In genomic region chr12:56266634-56267442, GRCh38 we compare ENCODE assay signal across 8 cellular contexts. TPM values are rescaled to one million over a fixed set of nuclear protein-coding genes. Genes with fewer than 3 reads are reported as not detected.
A peak's percentile ranks its signal among the peaks of the same experiment; 100 is the strongest.
DNase-seq lines count a peak whose midpoint lies in the region; ATAC-seq, FAIRE-seq and TF ChIP-seq lines count a peak whose summit lies in the region.

TSS of gene COQ10A (plus strand) at chr12:56266942. CDS start at chr12:56267119, 177 bp downstream.

- peak; percentile 85 for ATAC-seq in GM18505 (IDR thresholded peaks at IDR 0.05; ENCODE audit: unreplicated experiment)
- peak; percentile 61 for ATAC-seq in HG02938 (IDR thresholded peaks at IDR 0.05; ENCODE audit: unreplicated experiment)
- peak; percentile 96 for ATAC-seq in aorta (ENCODE audit: low FRiP score)

- H3K9me3 ChIP-seq in astrocyte (ENCODE audit: insufficient read depth, low read depth, low read length) (no peaks in the 10 kb centered on the region), aorta (ENCODE audit: control insufficient read depth, low read length) (no peaks in the 10 kb centered on the region)

- H3K27me3 Mint-ChIP-seq in astrocyte (ENCODE audit: low read depth, unreplicated experiment): no peaks in the 10 kb centered on the region

- H3K27me3 ChIP-seq in astrocyte (ENCODE audit: insufficient read depth, low read length) (no peaks in the 10 kb centered on the region), rectal smooth muscle tissue (ENCODE audit: control insufficient read depth, insufficient read depth, low read length) (no peaks in the 10 kb centered on the region), aorta (ENCODE audit: control insufficient read depth in 1 of 2, insufficient read depth in 2 of 2, low read length in 1 of 2) (no peaks in the 10 kb centered on the region)

- H3K9me3 Mint-ChIP-seq in astrocyte (ENCODE audit: unreplicated experiment): no peaks in the 10 kb centered on the region

- H3K4me1 ChIP-seq in astrocyte (ENCODE audit: insufficient read depth, low read length): peaks cover 9% of the 10 kb centered on the region
- peaks cover 7% of the 10 kb centered on the region for H3K4me1 ChIP-seq in rectal smooth muscle tissue (ENCODE audit: control insufficient read depth, insufficient read depth, low read length)
- no peaks in the 10 kb centered on the region for H3K4me1 ChIP-seq in aorta (ENCODE audit: control insufficient read depth in 1 of 2, insufficient read depth in 2 of 2, low read length in 2 of 2)

- peak within 1 kb of the TSS; percentile 86 for H3K27ac Mint-ChIP-seq in astrocyte (ENCODE audit: unreplicated experiment)

- peak within 1 kb of the TSS; percentile 88 for H3K9ac ChIP-seq in astrocyte (ENCODE audit: low read length)
- peak within 1 kb of the TSS; percentile 88 for H3K9ac ChIP-seq in rectal smooth muscle tissue (ENCODE audit: low read length)

- DNase-seq in NCI-H187 (lab: John Stamatoyannopoulos, UW): peak; percentile 66 to 84
- peak; percentile 89 for DNase-seq in T-helper 22 cell (ENCODE audit: low read depth)
- peak; percentile 77 for DNase-seq in astrocyte (ENCODE audit: low read depth)
- peak; percentile 95 for DNase-seq in hepatic stellate cell (ENCODE audit: low spot score)
- DNase-seq in aorta: peak; percentile 94 to 95

- peak; percentile 88 for TF ChIP-seq POLR2A in GM18505 (IDR thresholded peaks at IDR 0.05; ENCODE audit: borderline replicate concordance, extremely low read depth, insufficient read depth, insufficient read length)

- H2AFZ ChIP-seq in astrocyte (ENCODE audit: low read depth, low read length): peak within 1 kb of the TSS; percentile 92

- WGBS in aorta, 2 donors: 0 to 1% methylated on average over 58 to 71 of the region's 71 CpGs

- peak; percentile 52 for TF ChIP-seq CTCF in astrocyte (IDR thresholded peaks at IDR 0.05; ENCODE audit: insufficient read depth, low read depth, low read length)

- intact Hi-C loops in aorta (cut with DNase I): no loop called here

- no peaks in the 10 kb centered on the region for H4K20me1 ChIP-seq in astrocyte (ENCODE audit: insufficient read depth, low read length)

- peak within 1 kb of the TSS; percentile 93 for H3K4me2 ChIP-seq in astrocyte (ENCODE audit: low read length)

- peaks cover 10% of the 10 kb centered on the region for H3K4me1 Mint-ChIP-seq in astrocyte (ENCODE audit: low read depth, unreplicated experiment)

- H3K36me3 ChIP-seq in astrocyte (ENCODE audit: insufficient read depth, low read length) (peaks cover 13% of the 10 kb centered on the region), rectal smooth muscle tissue (ENCODE audit: control insufficient read depth, insufficient read depth, low read length) (no peaks in the 10 kb centered on the region), aorta (ENCODE audit: control insufficient read depth in 1 of 2, insufficient read depth in 2 of 2, low read length in 1 of 2) (peaks cover 0 to 1% of the 10 kb centered on the region in 2 donors)

- H3K36me3 Mint-ChIP-seq in astrocyte (ENCODE audit: low read depth, unreplicated experiment): peaks cover 6% of the 10 kb centered on the region

- H3K27ac ChIP-seq in astrocyte (ENCODE audit: low read depth, low read length) (peak within 1 kb of the TSS; percentile 73), rectal smooth muscle tissue (ENCODE audit: low read depth, low read length) (peak within 1 kb of the TSS; percentile 95), aorta (ENCODE audit: low read depth in 1 of 2, low read length in 2 of 2) (peak within 1 kb of the TSS in 1 of 2 donors; percentile 72)

- peak within 1 kb of the TSS; percentile 94 for H3K4me3 Mint-ChIP-seq in astrocyte (ENCODE audit: unreplicated experiment)

- H3K4me3 ChIP-seq in astrocyte (ENCODE audit: insufficient read depth, low read depth, low read length): peak within 1 kb of the TSS; percentile 72
- peak within 1 kb of the TSS; percentile 77 for H3K4me3 ChIP-seq in rectal smooth muscle tissue (ENCODE audit: low read length)
- peak within 1 kb of the TSS; percentile 46 to 54 for H3K4me3 ChIP-seq in aorta (ENCODE audit: low read length in 2 of 2)

- no peaks in the 10 kb centered on the region for H3K79me2 ChIP-seq in astrocyte (ENCODE audit: insufficient read depth, low read length)

- no peak for FAIRE-seq in astrocyte (lab: Jason Lieb, UNC)

RNA-seq across cellular contexts. Expression of gene COQ10A, which starts in this region (rescaled TPM):
- total RNA-seq in astrocyte (6.7 and 9.3 TPM in 2 replicates), aorta (10 to 100 TPM; 11.1 to 11.2 TPM)
- polyA plus RNA-seq in aorta: 10 to 100 TPM; 11.9 to 18.9 TPM
